Comparison of ENCODE assay signal across 1 cellular context in the genomic region with DNA sequence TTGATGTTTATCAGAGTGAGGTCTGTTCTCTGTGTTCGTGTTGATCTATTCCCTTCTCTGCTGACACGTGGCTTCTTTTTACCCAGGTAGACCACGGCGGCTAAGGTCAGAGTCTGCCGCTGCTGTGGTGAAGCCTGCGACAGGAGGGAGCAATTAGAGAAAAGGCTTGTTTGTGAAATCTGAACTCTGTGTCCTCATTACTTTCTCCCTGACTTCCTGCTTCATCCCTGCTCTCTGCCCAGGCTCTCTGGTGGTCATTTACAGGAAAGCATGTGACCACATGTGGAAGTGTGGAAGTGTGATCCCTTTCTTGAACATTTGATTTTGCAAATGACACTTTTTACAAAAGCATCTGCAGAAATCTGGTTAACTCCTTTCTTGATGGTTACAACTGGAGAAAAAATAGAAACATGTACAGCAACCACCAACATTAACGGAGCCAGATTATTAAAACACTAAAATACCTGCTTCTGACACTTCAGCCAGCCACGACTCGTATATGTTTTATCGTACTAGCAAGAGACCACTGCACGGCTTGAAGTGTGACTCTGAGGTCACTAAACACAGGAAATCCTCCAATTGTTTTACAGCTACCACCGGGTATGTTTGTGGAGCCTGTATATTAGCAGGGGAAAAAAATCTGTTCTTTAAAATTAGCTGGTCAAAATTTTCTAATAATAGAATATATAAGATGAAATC.
TF ChIP-seq lines count a peak whose summit lies in the region.

No MANE protein-coding gene starts in this region.

TF ChIP-seq in HepG2, 621 proteins besides CTCF, POLR2A, EP300 and RAD21 (continued from another document):
- TF ChIP-seq, protein P1, sequence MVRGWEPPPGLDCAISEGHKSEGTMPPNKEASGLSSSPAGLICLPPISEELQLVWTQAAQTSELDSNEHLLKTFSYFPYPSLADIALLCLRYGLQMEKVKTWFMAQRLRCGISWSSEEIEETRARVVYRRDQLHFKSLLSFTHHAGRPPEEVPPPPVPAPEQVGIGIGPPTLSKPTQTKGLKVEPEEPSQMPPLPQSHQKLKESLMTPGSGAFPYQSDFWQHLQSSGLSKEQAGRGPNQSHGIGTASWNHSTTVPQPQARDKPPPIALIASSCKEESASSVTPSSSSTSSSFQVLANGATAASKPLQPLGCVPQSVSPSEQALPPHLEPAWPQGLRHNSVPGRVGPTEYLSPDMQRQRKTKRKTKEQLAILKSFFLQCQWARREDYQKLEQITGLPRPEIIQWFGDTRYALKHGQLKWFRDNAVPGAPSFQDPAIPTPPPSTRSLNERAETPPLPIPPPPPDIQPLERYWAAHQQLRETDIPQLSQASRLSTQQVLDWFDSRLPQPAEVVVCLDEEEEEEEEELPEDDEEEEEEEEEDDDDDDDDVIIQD (CRISPR knock-in tag; IDR thresholded peaks at IDR 0.05; ENCODE audit: low read depth), result peak; percentile 42; the same call in 1 of the 2 replicates
- TF ChIP-seq, protein P2, sequence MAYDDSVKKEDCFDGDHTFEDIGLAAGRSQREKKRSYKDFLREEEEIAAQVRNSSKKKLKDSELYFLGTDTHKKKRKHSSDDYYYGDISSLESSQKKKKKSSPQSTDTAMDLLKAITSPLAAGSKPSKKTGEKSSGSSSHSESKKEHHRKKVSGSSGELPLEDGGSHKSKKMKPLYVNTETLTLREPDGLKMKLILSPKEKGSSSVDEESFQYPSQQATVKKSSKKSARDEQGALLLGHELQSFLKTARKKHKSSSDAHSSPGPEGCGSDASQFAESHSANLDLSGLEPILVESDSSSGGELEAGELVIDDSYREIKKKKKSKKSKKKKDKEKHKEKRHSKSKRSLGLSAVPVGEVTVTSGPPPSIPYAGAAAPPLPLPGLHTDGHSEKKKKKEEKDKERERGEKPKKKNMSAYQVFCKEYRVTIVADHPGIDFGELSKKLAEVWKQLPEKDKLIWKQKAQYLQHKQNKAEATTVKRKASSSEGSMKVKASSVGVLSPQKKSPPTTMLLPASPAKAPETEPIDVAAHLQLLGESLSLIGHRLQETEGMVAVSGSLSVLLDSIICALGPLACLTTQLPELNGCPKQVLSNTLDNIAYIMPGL (CRISPR knock-in tag; IDR thresholded peaks at IDR 0.05; ENCODE audit: borderline replicate concordance in 1 of 2, low read depth in 1 of 2), result 0 out of 4 replicates have a peak, but pooled peaks of 1 of the 2 experiments have one; percentile 32
- no peak for TF ChIP-seq ISL2 (CRISPR knock-in tag; IDR thresholded peaks at IDR 0.05)
- TF ChIP-seq, protein P3, sequence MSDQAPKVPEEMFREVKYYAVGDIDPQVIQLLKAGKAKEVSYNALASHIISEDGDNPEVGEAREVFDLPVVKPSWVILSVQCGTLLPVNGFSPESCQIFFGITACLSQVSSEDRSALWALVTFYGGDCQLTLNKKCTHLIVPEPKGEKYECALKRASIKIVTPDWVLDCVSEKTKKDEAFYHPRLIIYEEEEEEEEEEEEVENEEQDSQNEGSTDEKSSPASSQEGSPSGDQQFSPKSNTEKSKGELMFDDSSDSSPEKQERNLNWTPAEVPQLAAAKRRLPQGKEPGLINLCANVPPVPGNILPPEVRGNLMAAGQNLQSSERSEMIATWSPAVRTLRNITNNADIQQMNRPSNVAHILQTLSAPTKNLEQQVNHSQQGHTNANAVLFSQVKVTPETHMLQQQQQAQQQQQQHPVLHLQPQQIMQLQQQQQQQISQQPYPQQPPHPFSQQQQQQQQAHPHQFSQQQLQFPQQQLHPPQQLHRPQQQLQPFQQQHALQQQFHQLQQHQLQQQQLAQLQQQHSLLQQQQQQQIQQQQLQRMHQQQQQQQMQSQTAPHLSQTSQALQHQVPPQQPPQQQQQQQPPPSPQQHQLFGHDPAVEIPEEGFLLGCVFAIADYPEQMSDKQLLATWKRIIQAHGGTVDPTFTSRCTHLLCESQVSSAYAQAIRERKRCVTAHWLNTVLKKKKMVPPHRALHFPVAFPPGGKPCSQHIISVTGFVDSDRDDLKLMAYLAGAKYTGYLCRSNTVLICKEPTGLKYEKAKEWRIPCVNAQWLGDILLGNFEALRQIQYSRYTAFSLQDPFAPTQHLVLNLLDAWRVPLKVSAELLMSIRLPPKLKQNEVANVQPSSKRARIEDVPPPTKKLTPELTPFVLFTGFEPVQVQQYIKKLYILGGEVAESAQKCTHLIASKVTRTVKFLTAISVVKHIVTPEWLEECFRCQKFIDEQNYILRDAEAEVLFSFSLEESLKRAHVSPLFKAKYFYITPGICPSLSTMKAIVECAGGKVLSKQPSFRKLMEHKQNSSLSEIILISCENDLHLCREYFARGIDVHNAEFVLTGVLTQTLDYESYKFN (CRISPR knock-in tag; conservative IDR thresholded peaks at IDR 0.05), result 0 out of 2 replicates have a peak, but pooled peaks have one; percentile 16
- TF ChIP-seq, protein P4, sequence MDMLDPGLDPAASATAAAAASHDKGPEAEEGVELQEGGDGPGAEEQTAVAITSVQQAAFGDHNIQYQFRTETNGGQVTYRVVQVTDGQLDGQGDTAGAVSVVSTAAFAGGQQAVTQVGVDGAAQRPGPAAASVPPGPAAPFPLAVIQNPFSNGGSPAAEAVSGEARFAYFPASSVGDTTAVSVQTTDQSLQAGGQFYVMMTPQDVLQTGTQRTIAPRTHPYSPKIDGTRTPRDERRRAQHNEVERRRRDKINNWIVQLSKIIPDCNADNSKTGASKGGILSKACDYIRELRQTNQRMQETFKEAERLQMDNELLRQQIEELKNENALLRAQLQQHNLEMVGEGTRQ (IDR thresholded peaks at IDR 0.05; ENCODE audit: low read depth, low read length), result no peak
- TF ChIP-seq, protein P4 (CRISPR knock-in tag; IDR thresholded peaks at IDR 0.05; ENCODE audit: borderline replicate concordance), result peak; percentile 47; the same call in 1 of the 2 replicates
- TF ChIP-seq IRF2 (CRISPR knock-in tag; IDR thresholded peaks at IDR 0.05), result 0 out of 2 replicates have a peak, but pooled peaks have one; percentile 17
- no peak for TF ChIP-seq SUZ12 (IDR thresholded peaks at IDR 0.05; ENCODE audit: low read depth, low read length)
- TF ChIP-seq, protein P5, sequence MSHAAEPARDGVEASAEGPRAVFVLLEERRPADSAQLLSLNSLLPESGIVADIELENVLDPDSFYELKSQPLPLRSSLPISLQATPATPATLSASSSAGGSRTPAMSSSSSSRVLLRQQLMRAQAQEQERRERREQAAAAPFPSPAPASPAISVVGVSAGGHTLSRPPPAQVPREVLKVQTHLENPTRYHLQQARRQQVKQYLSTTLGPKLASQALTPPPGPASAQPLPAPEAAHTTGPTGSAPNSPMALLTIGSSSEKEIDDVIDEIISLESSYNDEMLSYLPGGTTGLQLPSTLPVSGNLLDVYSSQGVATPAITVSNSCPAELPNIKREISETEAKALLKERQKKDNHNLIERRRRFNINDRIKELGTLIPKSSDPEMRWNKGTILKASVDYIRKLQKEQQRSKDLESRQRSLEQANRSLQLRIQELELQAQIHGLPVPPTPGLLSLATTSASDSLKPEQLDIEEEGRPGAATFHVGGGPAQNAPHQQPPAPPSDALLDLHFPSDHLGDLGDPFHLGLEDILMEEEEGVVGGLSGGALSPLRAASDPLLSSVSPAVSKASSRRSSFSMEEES (CRISPR knock-in tag; IDR thresholded peaks at IDR 0.05), result peak; percentile 64
- no peak for TF ChIP-seq ZNF83 (CRISPR knock-in tag; IDR thresholded peaks at IDR 0.05; ENCODE audit: borderline replicate concordance)
- TF ChIP-seq, protein P6, sequence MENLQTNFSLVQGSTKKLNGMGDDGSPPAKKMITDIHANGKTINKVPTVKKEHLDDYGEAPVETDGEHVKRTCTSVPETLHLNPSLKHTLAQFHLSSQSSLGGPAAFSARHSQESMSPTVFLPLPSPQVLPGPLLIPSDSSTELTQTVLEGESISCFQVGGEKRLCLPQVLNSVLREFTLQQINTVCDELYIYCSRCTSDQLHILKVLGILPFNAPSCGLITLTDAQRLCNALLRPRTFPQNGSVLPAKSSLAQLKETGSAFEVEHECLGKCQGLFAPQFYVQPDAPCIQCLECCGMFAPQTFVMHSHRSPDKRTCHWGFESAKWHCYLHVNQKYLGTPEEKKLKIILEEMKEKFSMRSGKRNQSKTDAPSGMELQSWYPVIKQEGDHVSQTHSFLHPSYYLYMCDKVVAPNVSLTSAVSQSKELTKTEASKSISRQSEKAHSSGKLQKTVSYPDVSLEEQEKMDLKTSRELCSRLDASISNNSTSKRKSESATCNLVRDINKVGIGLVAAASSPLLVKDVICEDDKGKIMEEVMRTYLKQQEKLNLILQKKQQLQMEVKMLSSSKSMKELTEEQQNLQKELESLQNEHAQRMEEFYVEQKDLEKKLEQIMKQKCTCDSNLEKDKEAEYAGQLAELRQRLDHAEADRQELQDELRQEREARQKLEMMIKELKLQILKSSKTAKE (CRISPR knock-in tag; IDR thresholded peaks at IDR 0.05; ENCODE audit: borderline replicate concordance), result no peak
- TF ChIP-seq MIXL1 (CRISPR knock-in tag; IDR thresholded peaks at IDR 0.05), result peak; percentile 80; the same call in 1 of the 2 replicates
- no peak for TF ChIP-seq SKI (IDR thresholded peaks at IDR 0.05; ENCODE audit: partially characterized antibody)
- TF ChIP-seq HMG20A (CRISPR knock-in tag; IDR thresholded peaks at IDR 0.05; ENCODE audit: borderline replicate concordance), result no peak
- TF ChIP-seq ZNF567 (CRISPR knock-in tag; IDR thresholded peaks at IDR 0.05; ENCODE audit: borderline replicate concordance), result no peak
- no peak for TF ChIP-seq ZNF703 (CRISPR knock-in tag; IDR thresholded peaks at IDR 0.05; ENCODE audit: borderline replicate concordance)
- peak; percentile 57; the same call in 1 of the 2 replicates for TF ChIP-seq SIX1 (CRISPR knock-in tag; IDR thresholded peaks at IDR 0.05; ENCODE audit: borderline replicate concordance)
- TF ChIP-seq PCBP1 (IDR thresholded peaks at IDR 0.05; ENCODE audit: borderline replicate concordance, low read depth, low read length), result no peak
- TF ChIP-seq ZNF616 (CRISPR knock-in tag; IDR thresholded peaks at IDR 0.05; ENCODE audit: low read depth), result no peak
- TF ChIP-seq ELF1 (CRISPR knock-in tag; IDR thresholded peaks at IDR 0.05), result peak; percentile 72
- peak; percentile 27; the same call in 1 of the 2 replicates for TF ChIP-seq ETV5 (CRISPR knock-in tag; IDR thresholded peaks at IDR 0.05; ENCODE audit: borderline replicate concordance)
- no peak for TF ChIP-seq ZZZ3 (CRISPR knock-in tag; IDR thresholded peaks at IDR 0.05; ENCODE audit: borderline replicate concordance)
- TF ChIP-seq ZNF652 (CRISPR knock-in tag; IDR thresholded peaks at IDR 0.05; ENCODE audit: borderline replicate concordance, low read depth), result no peak
- TF ChIP-seq SALL1 (CRISPR knock-in tag; IDR thresholded peaks at IDR 0.05), result peak; percentile 42
